10 cellular contexts compared by ENCODE assay signal in genomic region chr10:84076047-84076388, GRCh38.
A peak's percentile ranks its signal among the peaks of the same experiment; 100 is the strongest.
DNase-seq lines count a peak whose midpoint lies in the region; ATAC-seq lines count a peak whose summit lies in the region.
"Had no signal": no experiment of that assay in that cellular context is flagged by ENCODE, and none has a peak within 500 bp of the region (broad histone marks: within the 10 kb centered on the region; RNA-seq: fewer than 3 reads in every experiment).

No MANE protein-coding gene starts in this region.

- peak; percentile 77 for DNase-seq in EH (ENCODE audit: low read depth)
- peak; percentile 78 for DNase-seq in amniotic epithelial cell (ENCODE audit: low read depth)
- no peak for DNase-seq in Right ventricle myocardium superior
- DNase-seq in renal cortical epithelial cell (ENCODE audit: low read depth) = peak; percentile 74
- no peak for DNase-seq in activated CD4-positive, alpha-beta T cell treated with anti-CD3 and anti-CD28 coated beads, Interleukin-2, amount 50 U/mL, for 1 hour
- DNase-seq: kidney, substantia nigra had no signal

- ATAC-seq in Right ventricle myocardium superior (ENCODE audit: poor library complexity) (peak; percentile 93), HG02571 (IDR thresholded peaks at IDR 0.05; ENCODE audit: unreplicated experiment) (no peak), HG03442 (IDR thresholded peaks at IDR 0.05; ENCODE audit: unreplicated experiment) (no peak), GM18858 (IDR thresholded peaks at IDR 0.05; ENCODE audit: unreplicated experiment) (no peak)

- intact Hi-C loops in Right ventricle myocardium superior (cut with DNase I) = no loop called here

Comparison
In these comparisons a context has a peak if more than half of its experiments do, and no peak if none do; other contexts are left out.
1. DNase-seq: peak in EH (single experiment), amniotic epithelial cell (single experiment) and renal cortical epithelial cell (single experiment); none in Right ventricle myocardium superior (single experiment) and activated CD4-positive, alpha-beta T cell treated with anti-CD3 and anti-CD28 coated beads, Interleukin-2, amount 50 U/mL, for 1 hour (single experiment).